Comparison of ENCODE assay signal across 21 cellular contexts in genomic region chr3:128431803-128432300, GRCh38. TPM values are rescaled to one million over a fixed set of nuclear protein-coding genes. Genes with fewer than 3 reads are reported as not detected.
A peak's percentile ranks its signal among the peaks of the same experiment; 100 is the strongest.
DNase-seq lines count a peak whose midpoint lies in the region; ATAC-seq and TF ChIP-seq lines count a peak whose summit lies in the region.
"Had no signal": no experiment of that assay in that cellular context is flagged by ENCODE, and none has a peak within 500 bp of the region (broad histone marks: within the 10 kb centered on the region; RNA-seq: fewer than 3 reads in every experiment).

No MANE protein-coding gene starts in this region.

- H3K9ac ChIP-seq in iPS-15b (ENCODE audit: low read depth, low read length), result no peak overlapping the region
- H3K9ac ChIP-seq: BLaER1 treated with 17β-estradiol and CSF1 and Interleukin-3, amounts not matched to agents 10 nM and 100 nM had no signal

- no peak for TF ChIP-seq CTCF in HFFc6 (IDR thresholded peaks at IDR 0.05)
- TF ChIP-seq CTCF in prostate gland (IDR thresholded peaks at IDR 0.05), result no peak

- no peaks in the 10 kb centered on the region for H3K36me3 ChIP-seq in iPS-15b (ENCODE audit: control insufficient read depth, insufficient read depth, low read length)
- H3K36me3 ChIP-seq in prostate gland, result no peaks in the 10 kb centered on the region
- H3K36me3 ChIP-seq: BLaER1 treated with 17β-estradiol and CSF1 and Interleukin-3, amounts not matched to agents 10 nM and 100 nM; ovary; upper lobe of left lung had no signal

- intact Hi-C loops in prostate gland (cut with DNase I), result no loop called here

- peak overlapping the region; percentile 61 to 72 for H3K27ac ChIP-seq in prostate gland
- H3K27ac ChIP-seq: BLaER1 treated with 17β-estradiol and CSF1 and Interleukin-3, amounts not matched to agents 10 nM and 100 nM; ovary; skin epidermis; upper lobe of left lung had no signal

- WGBS in prostate gland, result 83% methylated on average over 13 of the region's 13 CpGs

- H3K36me3 Mint-ChIP-seq in HFFc6 (ENCODE audit: low read depth), result no peaks in the 10 kb centered on the region
- H3K36me3 Mint-ChIP-seq in activated naive CD8-positive, alpha-beta T cell treated with anti-CD3 and anti-CD28 coated beads for 36 hours, result no peaks in the 10 kb centered on the region

- no peak for DNase-seq in HFFc6
- no peak for DNase-seq in activated naive CD8-positive, alpha-beta T cell treated with anti-CD3 and anti-CD28 coated beads for 36 hours
- no peak for DNase-seq in prostate gland (ENCODE audit: low spot score)
- DNase-seq in DMS79 (lab: John Stamatoyannopoulos, UW), result no peak
- no peak for DNase-seq in AG08395 (ENCODE audit: low spot score)
- DNase-seq: activated B cell treated with CpG ODN at 0.5 μM for 24 hours; activated effector memory CD4-positive, alpha-beta T cell treated with Interleukin-2 at 50 U/mL for 16 hours; midbrain; NCI-H1092; NCI-H2107; NCI-H82; ovary had no signal

- peaks cover 24% of the 10 kb centered on the region for H3K27me3 Mint-ChIP-seq in HFFc6 (ENCODE audit: insufficient read depth)
- H3K27me3 Mint-ChIP-seq in activated naive CD8-positive, alpha-beta T cell treated with anti-CD3 and anti-CD28 coated beads for 36 hours, result peaks cover 66% of the 10 kb centered on the region

- H3K4me3 ChIP-seq in iPS-15b (ENCODE audit: low read depth, low read length) (peak overlapping the region; percentile 52), prostate gland (peak overlapping the region; percentile 36 to 44)

- no peak overlapping the region for H3K27ac Mint-ChIP-seq in HFFc6
- H3K27ac Mint-ChIP-seq in activated naive CD8-positive, alpha-beta T cell treated with anti-CD3 and anti-CD28 coated beads for 36 hours, result no peak overlapping the region
- H3K27ac Mint-ChIP-seq: activated B cell treated with CpG ODN at 0.5 μM for 24 hours; dendritic cell treated with granulocyte-macrophage colony-stimulating factor and Interleukin-4, amounts not matched to agents 40 ng/mL and 50 ng/mL, for 4 days had no signal

- peaks cover 66% of the 10 kb centered on the region for H3K27me3 ChIP-seq in iPS-15b (ENCODE audit: control insufficient read depth, insufficient read depth, low read length)
- H3K27me3 ChIP-seq in prostate gland (replicated peaks; ENCODE audit: insufficient read depth), result no peaks in the 10 kb centered on the region
- H3K27me3 ChIP-seq: ovary had no signal

- TF ChIP-seq POLR2A in prostate gland (IDR thresholded peaks at IDR 0.05), result no peak

- ATAC-seq in SK-N-SH treated with all-trans-retinoic acid at 6 μM for 48 hours, result no peak
- ATAC-seq: esophagus mucosa had no signal

- H3K4me1 ChIP-seq in iPS-15b (ENCODE audit: control insufficient read depth, insufficient read depth, low read length) (peaks cover 28% of the 10 kb centered on the region), prostate gland (replicated peaks) (peaks cover 4% of the 10 kb centered on the region)

- peaks cover 4% of the 10 kb centered on the region; the same call in 1 of the 2 replicates for H3K9me3 Mint-ChIP-seq in HFFc6
- H3K9me3 Mint-ChIP-seq in activated naive CD8-positive, alpha-beta T cell treated with anti-CD3 and anti-CD28 coated beads for 36 hours, result no peaks in the 10 kb centered on the region
- H3K9me3 Mint-ChIP-seq: activated B cell treated with CpG ODN at 0.5 μM for 24 hours; dendritic cell treated with granulocyte-macrophage colony-stimulating factor and Interleukin-4, amounts not matched to agents 40 ng/mL and 50 ng/mL, for 4 days had no signal

- no peaks in the 10 kb centered on the region for H3K9me3 ChIP-seq in iPS-15b (ENCODE audit: control insufficient read depth, insufficient read depth, low read length)
- no peaks in the 10 kb centered on the region for H3K9me3 ChIP-seq in prostate gland
- H3K9me3 ChIP-seq: BLaER1 treated with 17β-estradiol and CSF1 and Interleukin-3, amounts not matched to agents 10 nM and 100 nM; ovary; upper lobe of left lung had no signal

- H3K4me3 Mint-ChIP-seq in HFFc6, result peak overlapping the region; percentile 79; the same call in 1 of the 2 replicates
- H3K4me3 Mint-ChIP-seq in activated naive CD8-positive, alpha-beta T cell treated with anti-CD3 and anti-CD28 coated beads for 36 hours, result peak overlapping the region; percentile 51
- H3K4me3 Mint-ChIP-seq: activated B cell treated with CpG ODN at 0.5 μM for 24 hours; dendritic cell treated with granulocyte-macrophage colony-stimulating factor and Interleukin-4, amounts not matched to agents 40 ng/mL and 50 ng/mL, for 4 days had no signal

- peaks cover 31% of the 10 kb centered on the region for H3K4me1 Mint-ChIP-seq in HFFc6 (ENCODE audit: low read depth)
- peaks cover 7% of the 10 kb centered on the region for H3K4me1 Mint-ChIP-seq in activated naive CD8-positive, alpha-beta T cell treated with anti-CD3 and anti-CD28 coated beads for 36 hours

TF ChIP-seq in SK-N-SH treated with all-trans-retinoic acid at 6 μM for 48 hours, 23 proteins besides CTCF, POLR2A, EP300 and RAD21 (continues in another document):
- TF ChIP-seq ZFP3 (CRISPR knock-in tag; IDR thresholded peaks at IDR 0.05) (no peak), ZNF8 (CRISPR knock-in tag; IDR thresholded peaks at IDR 0.05) (no peak), ZC3H10 (CRISPR knock-in tag; IDR thresholded peaks at IDR 0.05) (no peak), GLIS3 (CRISPR knock-in tag; IDR thresholded peaks at IDR 0.05) (no peak), ARNTL (CRISPR knock-in tag; IDR thresholded peaks at IDR 0.05; ENCODE audit: borderline replicate concordance, low read depth) (no peak), TCF4 (CRISPR knock-in tag; IDR thresholded peaks at IDR 0.05; ENCODE audit: borderline replicate concordance) (no peak), CSDC2 (CRISPR knock-in tag; IDR thresholded peaks at IDR 0.05) (no peak), TOX (CRISPR knock-in tag; IDR thresholded peaks at IDR 0.05; ENCODE audit: borderline replicate concordance) (no peak), PPARA (CRISPR knock-in tag; IDR thresholded peaks at IDR 0.05; ENCODE audit: borderline replicate concordance) (no peak), ZNF565 (CRISPR knock-in tag; conservative IDR thresholded peaks at IDR 0.05; ENCODE audit: low read depth) (no peak), OSR1 (CRISPR knock-in tag; IDR thresholded peaks at IDR 0.05) (no peak), SNAI2 (CRISPR knock-in tag; IDR thresholded peaks at IDR 0.05) (no peak)
- TF ChIP-seq, protein P1, sequence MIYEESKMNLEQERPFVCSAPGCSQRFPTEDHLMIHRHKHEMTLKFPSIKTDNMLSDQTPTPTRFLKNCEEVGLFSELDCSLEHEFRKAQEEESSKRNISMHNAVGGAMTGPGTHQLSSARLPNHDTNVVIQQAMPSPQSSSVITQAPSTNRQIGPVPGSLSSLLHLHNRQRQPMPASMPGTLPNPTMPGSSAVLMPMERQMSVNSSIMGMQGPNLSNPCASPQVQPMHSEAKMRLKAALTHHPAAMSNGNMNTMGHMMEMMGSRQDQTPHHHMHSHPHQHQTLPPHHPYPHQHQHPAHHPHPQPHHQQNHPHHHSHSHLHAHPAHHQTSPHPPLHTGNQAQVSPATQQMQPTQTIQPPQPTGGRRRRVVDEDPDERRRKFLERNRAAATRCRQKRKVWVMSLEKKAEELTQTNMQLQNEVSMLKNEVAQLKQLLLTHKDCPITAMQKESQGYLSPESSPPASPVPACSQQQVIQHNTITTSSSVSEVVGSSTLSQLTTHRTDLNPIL (CRISPR knock-in tag; IDR thresholded peaks at IDR 0.05; ENCODE audit: low read depth), result no peak
- TF ChIP-seq, protein P2, sequence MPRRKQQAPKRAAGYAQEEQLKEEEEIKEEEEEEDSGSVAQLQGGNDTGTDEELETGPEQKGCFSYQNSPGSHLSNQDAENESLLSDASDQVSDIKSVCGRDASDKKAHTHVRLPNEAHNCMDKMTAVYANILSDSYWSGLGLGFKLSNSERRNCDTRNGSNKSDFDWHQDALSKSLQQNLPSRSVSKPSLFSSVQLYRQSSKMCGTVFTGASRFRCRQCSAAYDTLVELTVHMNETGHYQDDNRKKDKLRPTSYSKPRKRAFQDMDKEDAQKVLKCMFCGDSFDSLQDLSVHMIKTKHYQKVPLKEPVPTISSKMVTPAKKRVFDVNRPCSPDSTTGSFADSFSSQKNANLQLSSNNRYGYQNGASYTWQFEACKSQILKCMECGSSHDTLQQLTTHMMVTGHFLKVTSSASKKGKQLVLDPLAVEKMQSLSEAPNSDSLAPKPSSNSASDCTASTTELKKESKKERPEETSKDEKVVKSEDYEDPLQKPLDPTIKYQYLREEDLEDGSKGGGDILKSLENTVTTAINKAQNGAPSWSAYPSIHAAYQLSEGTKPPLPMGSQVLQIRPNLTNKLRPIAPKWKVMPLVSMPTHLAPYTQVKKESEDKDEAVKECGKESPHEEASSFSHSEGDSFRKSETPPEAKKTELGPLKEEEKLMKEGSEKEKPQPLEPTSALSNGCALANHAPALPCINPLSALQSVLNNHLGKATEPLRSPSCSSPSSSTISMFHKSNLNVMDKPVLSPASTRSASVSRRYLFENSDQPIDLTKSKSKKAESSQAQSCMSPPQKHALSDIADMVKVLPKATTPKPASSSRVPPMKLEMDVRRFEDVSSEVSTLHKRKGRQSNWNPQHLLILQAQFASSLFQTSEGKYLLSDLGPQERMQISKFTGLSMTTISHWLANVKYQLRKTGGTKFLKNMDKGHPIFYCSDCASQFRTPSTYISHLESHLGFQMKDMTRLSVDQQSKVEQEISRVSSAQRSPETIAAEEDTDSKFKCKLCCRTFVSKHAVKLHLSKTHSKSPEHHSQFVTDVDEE (CRISPR knock-in tag; IDR thresholded peaks at IDR 0.05), result no peak
- TF ChIP-seq, protein P3, sequence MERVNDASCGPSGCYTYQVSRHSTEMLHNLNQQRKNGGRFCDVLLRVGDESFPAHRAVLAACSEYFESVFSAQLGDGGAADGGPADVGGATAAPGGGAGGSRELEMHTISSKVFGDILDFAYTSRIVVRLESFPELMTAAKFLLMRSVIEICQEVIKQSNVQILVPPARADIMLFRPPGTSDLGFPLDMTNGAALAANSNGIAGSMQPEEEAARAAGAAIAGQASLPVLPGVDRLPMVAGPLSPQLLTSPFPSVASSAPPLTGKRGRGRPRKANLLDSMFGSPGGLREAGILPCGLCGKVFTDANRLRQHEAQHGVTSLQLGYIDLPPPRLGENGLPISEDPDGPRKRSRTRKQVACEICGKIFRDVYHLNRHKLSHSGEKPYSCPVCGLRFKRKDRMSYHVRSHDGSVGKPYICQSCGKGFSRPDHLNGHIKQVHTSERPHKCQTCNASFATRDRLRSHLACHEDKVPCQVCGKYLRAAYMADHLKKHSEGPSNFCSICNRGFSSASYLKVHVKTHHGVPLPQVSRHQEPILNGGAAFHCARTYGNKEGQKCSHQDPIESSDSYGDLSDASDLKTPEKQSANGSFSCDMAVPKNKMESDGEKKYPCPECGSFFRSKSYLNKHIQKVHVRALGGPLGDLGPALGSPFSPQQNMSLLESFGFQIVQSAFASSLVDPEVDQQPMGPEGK (CRISPR knock-in tag; IDR thresholded peaks at IDR 0.05; ENCODE audit: borderline replicate concordance), result no peak

RNA-seq across cellular contexts. Expression of gene DNAJB8, which starts 34.8 kb away (rescaled TPM):
- not detected for total RNA-seq in HFFc6 (2021; fragmentation: NEBNext Ultra II Directional; extraction: Animal tissue kit (Norgen Biotek cat#: 25700))
- not detected for total RNA-seq in activated naive CD8-positive, alpha-beta T cell treated with anti-CD3 and anti-CD28 coated beads for 36 hours
- 1 to 10 TPM in 1 of 2 donors, not detected in 1; 3.2 TPM for total RNA-seq in prostate gland
- total RNA-seq: activated B cell treated with CpG ODN at 0.5 μM for 24 hours; activated CD8-positive, alpha-beta memory T cell treated with anti-CD3 and anti-CD28 coated beads for 36 hours; esophagus mucosa; kidney epithelial cell; ovary; upper lobe of left lung had no signal
